ENCODE assay signal across 23 cellular contexts in genomic region chr20:60125521-60125920, GRCh38.
"Had no signal": no experiment of that assay in that cellular context is flagged by ENCODE, and none has a peak within 500 bp of the region (broad histone marks: within the 10 kb centered on the region; RNA-seq: fewer than 3 reads in every experiment).

No MANE protein-coding gene starts in this region.

- H3K27ac ChIP-seq: left ventricle myocardium inferior, neural progenitor cell, neutrophil, right atrium auricular region, right lobe of liver, tibial nerve, uterus had no signal

- H3K27me3 ChIP-seq: neutrophil, right atrium auricular region, right lobe of liver, tibial nerve, uterus had no signal

- DNase-seq: islet precursor cell; left ventricle myocardium inferior; mesendoderm; naive B cell; natural killer cell; nephron progenitor cell; occipital lobe; right lobe of liver; stimulated activated CD4-positive, alpha-beta T cell treated with anti-CD3 and anti-CD28 coated beads, Interleukin-1b, Interleukin-23, amount 100 ng/mL, for 48 hours; stimulated activated CD4-positive, alpha-beta T cell treated with anti-CD3 and anti-CD28 coated beads, Interleukin-2, amount 100 ng/mL, for 48 hours; stimulated activated CD4-positive, alpha-beta T cell treated with anti-CD3 and anti-CD28 coated beads, Interleukin-4, amount 100 ng/mL, for 4 hours; stimulated activated CD8-positive, alpha-beta memory T cell treated with anti-CD3 and anti-CD28 coated beads, Interleukin-4, amount 100 ng/mL, for 48 hours; stimulated activated naive CD4-positive, alpha-beta T cell treated with Interleukin-2 at 50 U/mL for 16 hours; stimulated activated naive CD8-positive, alpha-beta T cell treated with anti-CD3 and anti-CD28 coated beads, Interleukin-15, amount 100 ng/mL, for 72 hours; substantia nigra; uterus had no signal

- H3K4me3 ChIP-seq: left ventricle myocardium inferior, lung, neural progenitor cell, right atrium auricular region, right lobe of liver, smooth muscle cell, tibial nerve, uterus had no signal

- H3K4me1 ChIP-seq: left ventricle myocardium inferior, neural progenitor cell, right atrium auricular region, tibial nerve, uterus had no signal

- ATAC-seq: natural killer cell; right lobe of liver; stimulated activated memory B cell treated with anti-CD40 and anti-IgM and Interleukin-4, amounts not matched to agents 10 μg/mL and 1 μg/mL and 100 μg/mL, for 72 hours; stimulated activated naive CD8-positive, alpha-beta T cell treated with anti-CD3 and anti-CD28 coated beads, Interleukin-15, amount 100 ng/mL, for 72 hours had no signal

- H3K9me3 ChIP-seq: left ventricle myocardium inferior, neutrophil, right atrium auricular region, right lobe of liver, tibial nerve, uterus had no signal

- H3K36me3 ChIP-seq: left ventricle myocardium inferior, neural progenitor cell, right atrium auricular region, right lobe of liver, tibial nerve, uterus had no signal
